9 cellular contexts compared by ENCODE assay signal in the genomic region with DNA sequence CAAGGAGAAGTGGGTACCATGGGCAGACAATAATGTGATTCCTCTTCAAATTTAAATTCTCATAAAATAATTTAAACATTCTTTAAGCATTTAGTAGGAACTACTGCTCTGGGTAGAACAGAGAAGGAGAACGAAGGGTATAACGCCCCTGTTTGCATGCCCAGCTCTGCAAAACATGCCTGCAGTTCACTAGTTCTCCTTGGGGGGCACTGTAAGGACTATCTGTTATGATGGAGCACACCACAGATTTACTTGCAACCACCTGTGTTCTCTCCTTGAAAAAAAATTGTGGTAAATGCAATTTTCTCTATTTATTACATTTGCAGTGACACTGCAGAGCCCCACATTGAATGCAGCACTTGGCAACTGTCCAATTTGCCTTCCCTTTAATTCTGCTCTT.
DNase-seq lines count a peak whose midpoint lies in the region; ATAC-seq and TF ChIP-seq lines count a peak whose summit lies in the region.
"Had no signal": no experiment of that assay in that cellular context is flagged by ENCODE, and none has a peak within 500 bp of the region (broad histone marks: within the 10 kb centered on the region; RNA-seq: fewer than 3 reads in every experiment).

No MANE protein-coding gene starts in this region.

- no peak overlapping the region for H3K4me3 ChIP-seq in fibroblast of mammary gland (ENCODE audit: control insufficient read depth, low read depth, low read length)

- no peaks in the 10 kb centered on the region for H3K36me3 Mint-ChIP-seq in Calu3 (ENCODE audit: insufficient read depth, unreplicated experiment)
- H3K36me3 Mint-ChIP-seq: activated naive CD4-positive, alpha-beta T cell treated with anti-CD3 and anti-CD28 coated beads, Interleukin-2, amount 50 U/mL, for 72 hours had no signal

- H3K27ac Mint-ChIP-seq in Calu3 (ENCODE audit: unreplicated experiment), result no peak overlapping the region
- H3K27ac Mint-ChIP-seq: activated naive CD4-positive, alpha-beta T cell treated with anti-CD3 and anti-CD28 coated beads, Interleukin-2, amount 50 U/mL, for 72 hours had no signal

- CTCF ChIA-PET in Calu3 (lab: Charles Lee), result no interaction called here

- H3K9me3 Mint-ChIP-seq in Calu3 (ENCODE audit: low read depth, unreplicated experiment), result no peaks in the 10 kb centered on the region

- DNase-seq in Calu3 (peak; percentile 16), fibroblast of mammary gland (ENCODE audit: low read depth) (peak; percentile 20), DMS79 treated with DMSO at 0.1 percent for 48 hours (lab: John Stamatoyannopoulos, UW) (no peak), DMS153 treated with DMSO at 0.1 percent for 48 hours (lab: John Stamatoyannopoulos, UW; ENCODE audit: unreplicated experiment) (no peak), T-helper 1 cell (no peak), 8988T (no peak)

- no peaks in the 10 kb centered on the region for H3K27me3 Mint-ChIP-seq in Calu3 (ENCODE audit: unreplicated experiment)

- TF ChIP-seq CTCF in Calu3 (IDR thresholded peaks at IDR 0.05; ENCODE audit: unreplicated experiment), result no peak
- TF ChIP-seq CTCF in fibroblast of mammary gland (conservative IDR thresholded peaks at IDR 0.05; ENCODE audit: control insufficient read depth, insufficient read depth, low read depth, low read length), result peak; percentile 59

- no peaks in the 10 kb centered on the region for H3K4me1 Mint-ChIP-seq in Calu3 (ENCODE audit: low read depth, unreplicated experiment)

- ATAC-seq in GM19372 (IDR thresholded peaks at IDR 0.05; ENCODE audit: low read depth, unreplicated experiment) (peak; percentile 70), HG03565 (IDR thresholded peaks at IDR 0.05; ENCODE audit: unreplicated experiment) (peak; percentile 67)
- ATAC-seq: activated naive CD4-positive, alpha-beta T cell treated with anti-CD3 and anti-CD28 coated beads, Interleukin-2, amount 50 U/mL, for 72 hours had no signal

- H3K4me3 Mint-ChIP-seq in Calu3 (ENCODE audit: low read depth, unreplicated experiment), result no peak overlapping the region

- BruUV-seq in Calu3 (replicated peaks; lab: Mats Ljungman, UMichigan), result no TSS peak

- intact Hi-C loops in Calu3 (cut with micrococcal nuclease; ENCODE audit: unreplicated experiment), result no loop called here

Comparison
In these comparisons a context has a peak if more than half of its experiments do, and no peak if none do; other contexts are left out.
1. DNase-seq: peak in Calu3 (single experiment) and fibroblast of mammary gland (single experiment); none in DMS79 treated with DMSO at 0.1 percent for 48 hours (single experiment), DMS153 treated with DMSO at 0.1 percent for 48 hours (single experiment), T-helper 1 cell (0 of 5) and 8988T (single experiment).